In genomic region chr20:37337208-37337955, GRCh38 we compare ENCODE assay signal across 1 cellular context.
TF ChIP-seq lines count a peak whose summit lies in the region.

No MANE protein-coding gene starts in this region.

TF ChIP-seq in HepG2, 621 proteins besides CTCF, POLR2A, EP300 and RAD21 (continued from another document):
- TF ChIP-seq REPIN1 (CRISPR knock-in tag; IDR thresholded peaks at IDR 0.05; ENCODE audit: borderline replicate concordance, low read depth) (peak; percentile 48; the same call in 1 of the 2 replicates), CEBPG (CRISPR knock-in tag; IDR thresholded peaks at IDR 0.05) (peak; percentile 38; the same call in 1 of the 2 replicates), ZNF512B (CRISPR knock-in tag; IDR thresholded peaks at IDR 0.05; ENCODE audit: borderline replicate concordance) (no peak), ELF1 (CRISPR knock-in tag; IDR thresholded peaks at IDR 0.05) (peak; percentile 46), ZNF17 (CRISPR knock-in tag; IDR thresholded peaks at IDR 0.05) (no peak), KAT7 (CRISPR knock-in tag; IDR thresholded peaks at IDR 0.05; ENCODE audit: borderline replicate concordance) (peak; percentile 72), ZBTB39 (CRISPR knock-in tag; IDR thresholded peaks at IDR 0.05) (no peak), HIC2 (CRISPR knock-in tag; IDR thresholded peaks at IDR 0.05; ENCODE audit: low read depth) (peak; percentile 77)
